ENCODE assay signal across 12 cellular contexts in the genomic region with DNA sequence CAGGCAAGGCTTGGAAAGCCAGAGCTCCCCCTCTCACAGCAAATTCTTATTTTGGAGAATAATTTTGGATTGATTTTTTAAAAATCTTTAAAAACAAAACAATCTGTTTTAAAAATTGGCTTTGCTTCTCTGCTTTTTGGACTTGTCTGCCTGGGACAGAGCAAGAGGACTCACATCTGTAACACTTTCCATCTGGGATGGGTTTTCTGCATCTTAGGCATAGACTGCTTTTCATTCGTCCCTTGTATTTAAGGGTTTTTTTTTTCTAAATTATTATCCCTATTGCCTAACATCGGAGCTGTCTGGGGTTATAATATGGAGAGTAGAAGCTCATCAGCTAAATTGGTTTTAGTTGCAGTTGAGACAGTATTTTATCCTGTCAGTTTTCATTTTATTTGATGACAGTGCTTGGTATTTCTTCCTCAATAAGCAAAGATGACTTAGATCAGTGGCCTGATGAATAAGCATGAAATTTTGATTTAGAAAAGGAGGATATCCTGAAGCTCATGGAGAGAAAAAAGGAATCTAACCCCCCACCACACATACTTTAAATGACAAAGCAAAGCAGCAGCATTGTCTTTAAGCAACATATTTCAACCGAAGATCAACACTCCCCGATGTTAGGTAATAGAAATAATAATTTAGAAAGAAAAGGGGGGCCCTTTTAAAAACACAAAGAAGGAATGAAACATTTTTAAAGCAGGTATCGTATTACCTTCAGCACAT. TPM values are rescaled to one million over a fixed set of nuclear protein-coding genes. Genes with fewer than 3 reads are reported as not detected.
DNase-seq lines count a peak whose midpoint lies in the region; ATAC-seq and TF ChIP-seq lines count a peak whose summit lies in the region.
"Had no signal": no experiment of that assay in that cellular context is flagged by ENCODE, and none has a peak within 500 bp of the region (broad histone marks: within the 10 kb centered on the region; RNA-seq: fewer than 3 reads in every experiment).

No MANE protein-coding gene starts in this region.

- H3K36me3 Mint-ChIP-seq in activated CD8-positive, alpha-beta T cell treated with anti-CD3 and anti-CD28 coated beads, Interleukin-2, amount 10 ng/mL, durations not matched to agents 7 days and 5 days (ENCODE audit: low read depth), result no peaks in the 10 kb centered on the region
- no peaks in the 10 kb centered on the region for H3K36me3 Mint-ChIP-seq in activated CD8-positive, alpha-beta T cell treated with anti-CD3 and anti-CD28 coated beads for 36 hours (ENCODE audit: low read depth)
- H3K36me3 Mint-ChIP-seq in activated T-helper 17 cell treated with anti-CD3 and anti-CD28 coated beads, Interleukin-2, amount 50 U/mL, for 72 hours (ENCODE audit: low read depth), result no peaks in the 10 kb centered on the region

- H3K36me3 ChIP-seq in iPS-20b (ENCODE audit: insufficient read depth, low read depth, low read length), result peaks cover 13% of the 10 kb centered on the region
- no peaks in the 10 kb centered on the region for H3K36me3 ChIP-seq in stomach smooth muscle (ENCODE audit: control insufficient read depth in 2 of 2, insufficient read depth in 2 of 2, low read length in 2 of 2)

- H3K4me1 Mint-ChIP-seq in activated CD8-positive, alpha-beta T cell treated with anti-CD3 and anti-CD28 coated beads, Interleukin-2, amount 10 ng/mL, durations not matched to agents 7 days and 5 days (ENCODE audit: low read depth), result peaks cover 13% of the 10 kb centered on the region
- peaks cover 6% of the 10 kb centered on the region for H3K4me1 Mint-ChIP-seq in activated CD8-positive, alpha-beta T cell treated with anti-CD3 and anti-CD28 coated beads for 36 hours (ENCODE audit: low read depth)
- peaks cover 8% of the 10 kb centered on the region for H3K4me1 Mint-ChIP-seq in activated T-helper 17 cell treated with anti-CD3 and anti-CD28 coated beads, Interleukin-2, amount 50 U/mL, for 72 hours

- POLR2A ChIA-PET in activated CD8-positive, alpha-beta T cell treated with anti-CD3 and anti-CD28 coated beads, Interleukin-2, amount 10 ng/mL, durations not matched to agents 7 days and 5 days (lab: Charles Lee), result no interaction called here
- POLR2A ChIA-PET in activated CD8-positive, alpha-beta T cell treated with anti-CD3 and anti-CD28 coated beads for 36 hours (lab: Charles Lee), result interaction anchor here (0.6 to 1.0 kb wide), 2 partner anchors 13 to 591 kb away, joined by 3 to 4 read pairs; no protein-coding TSS in a partner anchor
- POLR2A ChIA-PET in RWPE1 (lab: Yijun Ruan, JAX; ENCODE audit: low non-redundant PET), result no interaction called here

- H3K9ac ChIP-seq in iPS-20b (ENCODE audit: low read depth, low read length), result peak overlapping the region; percentile 98; the same call in 1 of the 2 replicates
- peak overlapping the region in 1 of 2 donors; percentile 92 for H3K9ac ChIP-seq in stomach smooth muscle (ENCODE audit: low read length in 2 of 2)
- H3K9ac ChIP-seq: parathyroid adenoma had no signal

- no peak for ATAC-seq in activated CD8-positive, alpha-beta T cell treated with anti-CD3 and anti-CD28 coated beads, Interleukin-2, amount 10 ng/mL, durations not matched to agents 7 days and 5 days
- ATAC-seq in activated CD8-positive, alpha-beta T cell treated with anti-CD3 and anti-CD28 coated beads for 36 hours, result no peak
- ATAC-seq in activated T-helper 17 cell treated with anti-CD3 and anti-CD28 coated beads, Interleukin-2, amount 50 U/mL, for 72 hours (replicated peaks), result no peak
- no peak for ATAC-seq in HG02885 (IDR thresholded peaks at IDR 0.05; ENCODE audit: poor library complexity, unreplicated experiment)

- DNase-seq in activated CD8-positive, alpha-beta T cell treated with anti-CD3 and anti-CD28 coated beads, Interleukin-2, amount 10 ng/mL, durations not matched to agents 7 days and 5 days, result no peak
- no peak for DNase-seq in activated CD8-positive, alpha-beta T cell treated with anti-CD3 and anti-CD28 coated beads for 36 hours
- no peak for DNase-seq in RWPE1 (ENCODE audit: low spot score)
- DNase-seq in posterior vena cava (ENCODE audit: low spot score), result no peak
- DNase-seq: activated CD4-positive, CD25-positive, alpha-beta regulatory T cell treated with anti-CD3 and anti-CD28 coated beads, Interleukin-2, amount 50 U/mL, for 72 hours; NCI-H345 had no signal

- H3K27me3 Mint-ChIP-seq in activated CD8-positive, alpha-beta T cell treated with anti-CD3 and anti-CD28 coated beads, Interleukin-2, amount 10 ng/mL, durations not matched to agents 7 days and 5 days (ENCODE audit: low read depth), result peaks cover 38% of the 10 kb centered on the region
- H3K27me3 Mint-ChIP-seq in activated CD8-positive, alpha-beta T cell treated with anti-CD3 and anti-CD28 coated beads for 36 hours, result peaks cover 17% of the 10 kb centered on the region
- peaks cover 8% of the 10 kb centered on the region for H3K27me3 Mint-ChIP-seq in activated T-helper 17 cell treated with anti-CD3 and anti-CD28 coated beads, Interleukin-2, amount 50 U/mL, for 72 hours

- CTCF ChIA-PET in activated CD8-positive, alpha-beta T cell treated with anti-CD3 and anti-CD28 coated beads, Interleukin-2, amount 10 ng/mL, durations not matched to agents 7 days and 5 days (lab: Charles Lee), result interaction anchor here (1.8 kb wide), 1 partner anchor 171 kb away, joined by 4 read pairs; no protein-coding TSS in a partner anchor
- CTCF ChIA-PET in activated CD8-positive, alpha-beta T cell treated with anti-CD3 and anti-CD28 coated beads for 36 hours (lab: Charles Lee), result no interaction called here
- CTCF ChIA-PET in RWPE1 (lab: Yijun Ruan, JAX), result interaction anchor here (0.5 to 0.6 kb wide), 2 partner anchors 17 to 143 kb away, joined by 3 read pairs; no protein-coding TSS in a partner anchor

- H3K9me3 ChIP-seq in iPS-20b (ENCODE audit: insufficient read depth, low read depth, low read length), result no peaks in the 10 kb centered on the region
- no peaks in the 10 kb centered on the region for H3K9me3 ChIP-seq in stomach smooth muscle (ENCODE audit: control insufficient read depth in 2 of 2, low read length in 2 of 2)

- H3K4me3 ChIP-seq in iPS-20b (ENCODE audit: low read length) (peak overlapping the region; percentile 84; the same call in 1 of the 2 replicates), stomach smooth muscle (ENCODE audit: low read length in 2 of 2) (peak overlapping the region in 1 of 2 donors; percentile 95)

- H3K9me3 Mint-ChIP-seq in activated CD8-positive, alpha-beta T cell treated with anti-CD3 and anti-CD28 coated beads, Interleukin-2, amount 10 ng/mL, durations not matched to agents 7 days and 5 days (ENCODE audit: insufficient read depth), result no peaks in the 10 kb centered on the region
- no peaks in the 10 kb centered on the region for H3K9me3 Mint-ChIP-seq in activated CD8-positive, alpha-beta T cell treated with anti-CD3 and anti-CD28 coated beads for 36 hours
- H3K9me3 Mint-ChIP-seq in activated T-helper 17 cell treated with anti-CD3 and anti-CD28 coated beads, Interleukin-2, amount 50 U/mL, for 72 hours, result no peaks in the 10 kb centered on the region

- H3K27ac ChIP-seq in iPS-20b (ENCODE audit: low read length), result peak overlapping the region; percentile 3
- H3K27ac ChIP-seq in stomach smooth muscle (ENCODE audit: low read length), result peak overlapping the region; percentile 94
- H3K27ac ChIP-seq in RWPE1, result no peak overlapping the region

- intact Hi-C loops in activated CD8-positive, alpha-beta T cell treated with anti-CD3 and anti-CD28 coated beads for 36 hours (cut with micrococcal nuclease), result no loop called here
- intact Hi-C loops in posterior vena cava (cut with DNase I), result no loop called here

- peaks cover 9% of the 10 kb centered on the region for H3K27me3 ChIP-seq in iPS-20b (ENCODE audit: insufficient read depth, low read length)
- H3K27me3 ChIP-seq in stomach smooth muscle (ENCODE audit: control insufficient read depth in 1 of 2, insufficient read depth in 2 of 2, low read length in 2 of 2), result no peaks in the 10 kb centered on the region

- peak overlapping the region; percentile 1 for H3K4me3 Mint-ChIP-seq in activated CD8-positive, alpha-beta T cell treated with anti-CD3 and anti-CD28 coated beads, Interleukin-2, amount 10 ng/mL, durations not matched to agents 7 days and 5 days
- no peak overlapping the region for H3K4me3 Mint-ChIP-seq in activated CD8-positive, alpha-beta T cell treated with anti-CD3 and anti-CD28 coated beads for 36 hours
- peak overlapping the region; percentile 89 for H3K4me3 Mint-ChIP-seq in activated T-helper 17 cell treated with anti-CD3 and anti-CD28 coated beads, Interleukin-2, amount 50 U/mL, for 72 hours

- no peak overlapping the region for H3K27ac Mint-ChIP-seq in activated CD8-positive, alpha-beta T cell treated with anti-CD3 and anti-CD28 coated beads, Interleukin-2, amount 10 ng/mL, durations not matched to agents 7 days and 5 days
- H3K27ac Mint-ChIP-seq in activated CD8-positive, alpha-beta T cell treated with anti-CD3 and anti-CD28 coated beads for 36 hours, result no peak overlapping the region
- no peak overlapping the region for H3K27ac Mint-ChIP-seq in activated T-helper 17 cell treated with anti-CD3 and anti-CD28 coated beads, Interleukin-2, amount 50 U/mL, for 72 hours

- peaks cover 11% of the 10 kb centered on the region; the same call in 1 of the 2 replicates for H3K4me1 ChIP-seq in iPS-20b (ENCODE audit: insufficient read depth, low read length)
- peaks cover 32% of the 10 kb centered on the region for H3K4me1 ChIP-seq in stomach smooth muscle (ENCODE audit: control insufficient read depth, insufficient read depth, low read length)

- TF ChIP-seq CTCF in activated CD8-positive, alpha-beta T cell treated with anti-CD3 and anti-CD28 coated beads for 36 hours (IDR thresholded peaks at IDR 0.05), result no peak
- TF ChIP-seq CTCF in RWPE1 (conservative IDR thresholded peaks at IDR 0.05; ENCODE audit: low read depth), result no peak

RNA-seq across cellular contexts. Expression of gene FZD7, which starts 2.2 kb away (rescaled TPM):
- under 1 TPM in 1 of 2 experiments, not detected in 1; 0.08 TPM for total RNA-seq in activated CD8-positive, alpha-beta T cell treated with anti-CD3 and anti-CD28 coated beads, Interleukin-2, amount 10 ng/mL, durations not matched to agents 7 days and 5 days
- total RNA-seq in activated CD8-positive, alpha-beta T cell treated with anti-CD3 and anti-CD28 coated beads for 36 hours, result under 1 TPM; 0.65 to 0.70 TPM
- 1 to 10 TPM in 1 of 2 donors, under 1 TPM in 1; 0.06 to 1.6 TPM for total RNA-seq in activated T-helper 17 cell treated with anti-CD3 and anti-CD28 coated beads, Interleukin-2, amount 50 U/mL, for 72 hours
- 10 to 100 TPM; 20.9 to 32.0 TPM for total RNA-seq in posterior vena cava

RNA-seq across cellular contexts. Expression of gene KIAA2012, which starts 41.6 kb away (rescaled TPM):
- not detected for total RNA-seq in activated CD8-positive, alpha-beta T cell treated with anti-CD3 and anti-CD28 coated beads, Interleukin-2, amount 10 ng/mL, durations not matched to agents 7 days and 5 days
- not detected for total RNA-seq in activated CD8-positive, alpha-beta T cell treated with anti-CD3 and anti-CD28 coated beads for 36 hours
- total RNA-seq in activated T-helper 17 cell treated with anti-CD3 and anti-CD28 coated beads, Interleukin-2, amount 50 U/mL, for 72 hours, result not detected
- total RNA-seq in posterior vena cava, result not detected
- total RNA-seq: LHCN-M2 had no signal

Comparison
In these comparisons a context has a peak if more than half of its experiments do, and no peak if none do; other contexts are left out.
1. RNA of gene FZD7, which starts 2.2 kb away (total RNA-seq): 20.9 to 32.0 TPM in posterior vena cava; 0.06 to 1.6 TPM in activated T-helper 17 cell treated with anti-CD3 and anti-CD28 coated beads, Interleukin-2, amount 50 U/mL, for 72 hours, 0.65 to 0.70 TPM in activated CD8-positive, alpha-beta T cell treated with anti-CD3 and anti-CD28 coated beads for 36 hours and 0.08 TPM in activated CD8-positive, alpha-beta T cell treated with anti-CD3 and anti-CD28 coated beads, Interleukin-2, amount 10 ng/mL, durations not matched to agents 7 days and 5 days; every median in the first group is over 4 times any median in the second.